16 cellular contexts compared by ENCODE assay signal in the genomic region with DNA sequence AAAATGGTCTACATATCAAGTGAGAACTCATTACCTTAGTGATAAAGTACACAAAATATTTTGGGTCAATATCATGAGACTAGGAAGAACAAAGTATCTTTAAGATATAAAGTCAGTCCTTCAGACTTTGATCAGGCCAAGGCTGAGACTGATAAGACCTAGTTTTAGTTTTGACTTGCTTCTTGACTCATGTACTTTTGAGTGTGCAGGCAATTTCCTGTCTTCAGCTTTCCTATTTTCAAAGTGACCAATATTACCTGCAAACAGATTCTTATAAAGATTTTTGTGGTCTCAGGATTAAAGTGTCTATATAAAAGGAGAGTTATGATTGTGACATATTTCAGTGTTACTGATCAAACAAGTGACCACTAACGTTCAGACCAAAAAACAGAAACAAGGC. TPM values are rescaled to one million over a fixed set of nuclear protein-coding genes. Genes with fewer than 3 reads are reported as not detected.
DNase-seq lines count a peak whose midpoint lies in the region; ATAC-seq, FAIRE-seq and TF ChIP-seq lines count a peak whose summit lies in the region.
"Had no signal": no experiment of that assay in that cellular context is flagged by ENCODE, and none has a peak within 500 bp of the region (broad histone marks: within the 10 kb centered on the region; RNA-seq: fewer than 3 reads in every experiment).

No MANE protein-coding gene starts in this region.

- H3K9me3 ChIP-seq in HepG2 (ENCODE audit: low read length), result no peaks in the 10 kb centered on the region
- H3K9me3 ChIP-seq in right lobe of liver, result no peaks in the 10 kb centered on the region
- no peaks in the 10 kb centered on the region for H3K9me3 ChIP-seq in left lung
- H3K9me3 ChIP-seq in trophoblast cell (ENCODE audit: insufficient read depth, low read depth, low read length), result no peaks in the 10 kb centered on the region

- H3K4me1 ChIP-seq in HepG2 (ENCODE audit: insufficient read depth, low read length), result peaks cover 31% of the 10 kb centered on the region
- H3K4me1 ChIP-seq in right lobe of liver, result peaks cover 0 to under 1% (median 0%) of the 10 kb centered on the region in 4 donors
- peaks cover 0 to 15% of the 10 kb centered on the region in 2 donors for H3K4me1 ChIP-seq in left lung
- H3K4me1 ChIP-seq in trophoblast cell (ENCODE audit: control insufficient read depth in 1 of 2, insufficient read depth in 2 of 2, low read length in 2 of 2), result no peaks in the 10 kb centered on the region

- H2AFZ ChIP-seq in HepG2 (ENCODE audit: low read length) (no peak overlapping the region), trophoblast cell (ENCODE audit: insufficient read depth, low read length, poor library complexity) (no peak overlapping the region)

- in situ Hi-C loops in HepG2 (cut with HindIII; ENCODE audit: extremely low pct_ligation_motif_present, low pct_unique_long_range_greater_than_20kb), result no loop called here

- no peaks in the 10 kb centered on the region for H3K27me3 Mint-ChIP-seq in activated naive CD8-positive, alpha-beta T cell treated with anti-CD3 and anti-CD28 coated beads for 36 hours
- no peaks in the 10 kb centered on the region for H3K27me3 Mint-ChIP-seq in stimulated activated naive CD8-positive, alpha-beta T cell treated with anti-CD3 and anti-CD28 coated beads, Interleukin-15, amount 100 ng/mL, for 72 hours

- ATAC-seq in HepG2 (no peak), right lobe of liver (no peak), HG02852 (IDR thresholded peaks at IDR 0.05; ENCODE audit: unreplicated experiment) (peak; percentile 64), left lung (no peak)
- peak; percentile 57 for ATAC-seq in stimulated activated naive CD8-positive, alpha-beta T cell treated with anti-CD3 and anti-CD28 coated beads, Interleukin-15, amount 100 ng/mL, for 72 hours

- BruUV-seq in HepG2 (replicated peaks; lab: Mats Ljungman, UMichigan), result no TSS peak

- H3K4ac ChIP-seq in trophoblast cell (ENCODE audit: low read depth, low read length), result no peak overlapping the region

- no peak overlapping the region for H2BK12ac ChIP-seq in trophoblast cell (ENCODE audit: low read length)

- no peaks in the 10 kb centered on the region for H3K27me3 ChIP-seq in HepG2 (ENCODE audit: control insufficient read depth in 1 of 2, insufficient read depth in 2 of 2, low read length in 2 of 2)
- no peaks in the 10 kb centered on the region for H3K27me3 ChIP-seq in right lobe of liver
- H3K27me3 ChIP-seq in left lung, result no peaks in the 10 kb centered on the region
- H3K27me3 ChIP-seq in trophoblast cell (ENCODE audit: insufficient read depth, low read length), result no peaks in the 10 kb centered on the region

- no peak overlapping the region for H4K12ac ChIP-seq in trophoblast cell (ENCODE audit: low read depth, low read length)

- H3K4me1 Mint-ChIP-seq in activated naive CD8-positive, alpha-beta T cell treated with anti-CD3 and anti-CD28 coated beads for 36 hours, result peaks cover 23% of the 10 kb centered on the region
- H3K4me1 Mint-ChIP-seq in stimulated activated naive CD8-positive, alpha-beta T cell treated with anti-CD3 and anti-CD28 coated beads, Interleukin-15, amount 100 ng/mL, for 72 hours, result peaks cover 19% of the 10 kb centered on the region

- H4K20me1 ChIP-seq in HepG2 (ENCODE audit: insufficient read depth, low read length), result no peaks in the 10 kb centered on the region

- DNase-seq in HepG2 (ENCODE audit: low spot score), result no peak
- no peak for DNase-seq in right lobe of liver
- DNase-seq in activated naive CD8-positive, alpha-beta T cell treated with anti-CD3 and anti-CD28 coated beads for 36 hours, result no peak
- no peak for DNase-seq in stimulated activated naive CD8-positive, alpha-beta T cell treated with anti-CD3 and anti-CD28 coated beads, Interleukin-15, amount 100 ng/mL, for 72 hours
- no peak for DNase-seq in posterior vena cava (ENCODE audit: low spot score)
- no peak for DNase-seq in left lung
- DNase-seq in trophoblast cell, result no peak
- DNase-seq: activated CD4-positive, CD25-positive, alpha-beta regulatory T cell; aorta; erythroblast; NCI-H2081; NCI-H526; stimulated activated naive CD4-positive, alpha-beta T cell had no signal

- H2BK120ac ChIP-seq in trophoblast cell (ENCODE audit: insufficient read depth, low read length, poor library complexity), result no peak overlapping the region

- H4K91ac ChIP-seq in trophoblast cell (ENCODE audit: low read depth, low read length), result no peak overlapping the region

- intact Hi-C loops in HepG2 (cut with micrococcal nuclease; ENCODE audit: unreplicated experiment) (no loop called here), right lobe of liver (cut with DNase I) (no loop called here), posterior vena cava (cut with DNase I) (no loop called here), left lung (cut with DNase I) (no loop called here)

- H3K27ac Mint-ChIP-seq in activated naive CD8-positive, alpha-beta T cell treated with anti-CD3 and anti-CD28 coated beads for 36 hours, result peak overlapping the region; percentile 60
- no peak overlapping the region for H3K27ac Mint-ChIP-seq in stimulated activated naive CD8-positive, alpha-beta T cell treated with anti-CD3 and anti-CD28 coated beads, Interleukin-15, amount 100 ng/mL, for 72 hours

- no peak for TF ChIP-seq RAD21 in HepG2 (CRISPR knock-in tag; IDR thresholded peaks at IDR 0.05)

- H3K27ac ChIP-seq in HepG2 (ENCODE audit: extremely low read length, insufficient read depth, low read length) (no peak overlapping the region), right lobe of liver (no peak overlapping the region), left lung (no peak overlapping the region), trophoblast cell (ENCODE audit: low read depth, low read length) (no peak overlapping the region)
- H3K27ac ChIP-seq: coronary artery had no signal

- no peak overlapping the region for H3K23ac ChIP-seq in trophoblast cell (ENCODE audit: low read length)

- no peak overlapping the region for H3K4me2 ChIP-seq in HepG2 (ENCODE audit: low read depth, low read length)
- no peak overlapping the region for H3K4me2 ChIP-seq in trophoblast cell (ENCODE audit: low read length)

- 50% methylated on average over 1 of the region's 1 CpG for WGBS in HepG2 (ENCODE audit: low lambda C conversion rate)
- 64% methylated on average over 1 of the region's 1 CpG for WGBS in right lobe of liver (ENCODE audit: insufficient coverage, low coverage, low lambda C conversion rate, missing lambda C conversion rate)
- no CpG with 5 or more reads among the region's 1 CpG for WGBS in trophoblast cell (ENCODE audit: extremely low coverage, insufficient coverage, insufficient read length)

- no peak for TF ChIP-seq POLR2A in HepG2 (IDR thresholded peaks at IDR 0.05; ENCODE audit: insufficient read depth in 1 of 2, low read depth in 2 of 2, low read length in 2 of 2)
- no peak for TF ChIP-seq POLR2A in right lobe of liver (IDR thresholded peaks at IDR 0.05)

- H2AK5ac ChIP-seq in trophoblast cell (ENCODE audit: low read length), result no peak overlapping the region

- H3K9ac ChIP-seq in HepG2 (ENCODE audit: insufficient read depth, low read depth, low read length) (no peak overlapping the region), trophoblast cell (ENCODE audit: low read length) (no peak overlapping the region)

- POLR2A ChIA-PET in HepG2 (lab: Yijun Ruan, JAX), result no interaction called here

- H3K36me3 Mint-ChIP-seq in activated naive CD8-positive, alpha-beta T cell treated with anti-CD3 and anti-CD28 coated beads for 36 hours, result no peaks in the 10 kb centered on the region

- no peak overlapping the region for H3K4me3 Mint-ChIP-seq in activated naive CD8-positive, alpha-beta T cell treated with anti-CD3 and anti-CD28 coated beads for 36 hours
- H3K4me3 Mint-ChIP-seq in stimulated activated naive CD8-positive, alpha-beta T cell treated with anti-CD3 and anti-CD28 coated beads, Interleukin-15, amount 100 ng/mL, for 72 hours, result peak overlapping the region; percentile 27 to 29

- TF ChIP-seq EP300 in HepG2 (IDR thresholded peaks at IDR 0.05; ENCODE audit: low read depth in 2 of 2, low read length in 2 of 2) (no peak), HepG2 (CRISPR knock-in tag; IDR thresholded peaks at IDR 0.05; ENCODE audit: borderline replicate concordance) (no peak)

- H3K9me3 Mint-ChIP-seq in activated naive CD8-positive, alpha-beta T cell treated with anti-CD3 and anti-CD28 coated beads for 36 hours, result peaks cover 4% of the 10 kb centered on the region
- peaks cover 0 to 4% of the 10 kb centered on the region in 2 donors for H3K9me3 Mint-ChIP-seq in stimulated activated naive CD8-positive, alpha-beta T cell treated with anti-CD3 and anti-CD28 coated beads, Interleukin-15, amount 100 ng/mL, for 72 hours

- peak; percentile 15 for FAIRE-seq in HepG2 (lab: Jason Lieb, UNC)
- FAIRE-seq: urothelium cell line had no signal

- no peak overlapping the region for H3K18ac ChIP-seq in trophoblast cell (ENCODE audit: low read length)

- no peak for TF ChIP-seq CTCF in HepG2 (CRISPR knock-in tag; IDR thresholded peaks at IDR 0.05)
- TF ChIP-seq CTCF in right lobe of liver (IDR thresholded peaks at IDR 0.05), result no peak
- TF ChIP-seq CTCF in left lung (IDR thresholded peaks at IDR 0.05), result no peak

- H3K4me3 ChIP-seq in HepG2 (replicated peaks in 1 of 3; ENCODE audit: insufficient read depth in 1 of 3, low read depth in 2 of 3, low read length in 3 of 3), result no peak overlapping the region
- H3K4me3 ChIP-seq in right lobe of liver, result no peak overlapping the region
- H3K4me3 ChIP-seq in left lung, result no peak overlapping the region
- no peak overlapping the region for H3K4me3 ChIP-seq in trophoblast cell (ENCODE audit: low read depth, low read length)
- H3K4me3 ChIP-seq: coronary artery had no signal

- H2BK5ac ChIP-seq in trophoblast cell (ENCODE audit: low read depth, low read length, poor library complexity), result no peak overlapping the region

- H3K36me3 ChIP-seq in HepG2 (replicated peaks in 1 of 2; ENCODE audit: control insufficient read depth in 1 of 2, insufficient read depth in 2 of 2, low read length in 2 of 2), result no peaks in the 10 kb centered on the region
- H3K36me3 ChIP-seq in right lobe of liver, result no peaks in the 10 kb centered on the region
- no peaks in the 10 kb centered on the region for H3K36me3 ChIP-seq in left lung
- no peaks in the 10 kb centered on the region for H3K36me3 ChIP-seq in trophoblast cell (ENCODE audit: control insufficient read depth in 1 of 2, insufficient read depth in 2 of 2, low read length in 2 of 2)

- CTCF ChIA-PET in HepG2 (lab: Yijun Ruan, JAX; ENCODE audit: low intra/inter-chr PET ratio, low total read pairs), result no interaction called here

- no peak overlapping the region for H4K8ac ChIP-seq in trophoblast cell (ENCODE audit: low read depth, low read length)

- H3K14ac ChIP-seq in trophoblast cell (ENCODE audit: low read length), result no peak overlapping the region

- no peaks in the 10 kb centered on the region for H3K79me2 ChIP-seq in HepG2 (ENCODE audit: insufficient read depth, low read length)
- no peaks in the 10 kb centered on the region for H3K79me2 ChIP-seq in trophoblast cell (ENCODE audit: control insufficient read depth, insufficient read depth, low read length, poor library complexity)

- no peaks in the 10 kb centered on the region for H3K79me1 ChIP-seq in trophoblast cell (ENCODE audit: low read length)

RNA-seq across cellular contexts. Expression of gene AKIRIN2, which starts 35.9 kb away (rescaled TPM):
- total RNA-seq in HepG2 (2016; rRNA removed; fragmentation: Illumina TruSeq; extraction: Trizol) (23.4 and 29.2 TPM in 2 replicates), right lobe of liver (10 to 100 TPM; 10.6 to 25.3 (median 18.6) TPM), posterior vena cava (10 to 100 TPM; 32.7 to 38.0 TPM), left lung (10 to 100 TPM; 43.6 to 57.8 TPM)
- total RNA-seq in HepG2 (2016; cell fraction: cytosol; rRNA removed; fragmentation: Illumina TruSeq; extraction: Trizol; ENCODE audit: low read depth), result 6.7 and 8.7 TPM in 2 replicates
- total RNA-seq in HepG2 (2016; cell fraction: insoluble cytoplasmic fraction; rRNA removed; fragmentation: Illumina TruSeq; extraction: Trizol), result 21.0 and 29.6 TPM in 2 replicates
- 30.2 and 32.7 TPM in 2 replicates for total RNA-seq in HepG2 (2016; cell fraction: membrane; rRNA removed; fragmentation: Illumina TruSeq; extraction: Trizol)
- total RNA-seq in HepG2 (2016; cell fraction: nucleus; rRNA removed; fragmentation: Illumina TruSeq; extraction: Trizol), result 28.7 and 38.1 TPM in 2 replicates
- polyA plus RNA-seq in HepG2 (2011; rRNA removed), result 15.6 and 16.0 TPM in 2 replicates
- 8.3 and 10.7 TPM in 2 replicates for polyA plus RNA-seq in HepG2 (2011; cell fraction: cytosol; rRNA removed)
- polyA plus RNA-seq in HepG2 (2011; cell fraction: nucleus; rRNA removed), result 22.6 and 23.5 TPM in 2 replicates
- polyA plus RNA-seq in HepG2 (2012), result 40.3 and 44.8 TPM in 2 replicates
- polyA plus RNA-seq in HepG2 (2016; cell fraction: cytosol; fragmentation: Illumina TruSeq; extraction: Trizol; ENCODE audit: low read depth), result 17.2 and 17.9 TPM in 2 replicates
- 59.2 and 61.5 TPM in 2 replicates for polyA plus RNA-seq in HepG2 (2016; cell fraction: insoluble cytoplasmic fraction; fragmentation: Illumina TruSeq; extraction: Trizol; ENCODE audit: low read depth)
- 34.9 and 39.3 TPM in 2 replicates for polyA plus RNA-seq in HepG2 (2016; cell fraction: membrane; fragmentation: Illumina TruSeq; extraction: Trizol; ENCODE audit: low read depth)
- polyA plus RNA-seq in HepG2 (2016; cell fraction: nucleus; fragmentation: Illumina TruSeq; extraction: Trizol; ENCODE audit: insufficient read depth, low read depth), result 58.6 and 63.2 TPM in 2 replicates
- polyA minus RNA-seq in HepG2 (2011; rRNA and poly(A)+ RNA removed; ENCODE audit: low replicate concordance), result 7.8 and 15.7 TPM in 2 replicates
- 25.7 and 27.7 TPM in 2 replicates for polyA minus RNA-seq in HepG2 (2011; cell fraction: cytosol; rRNA and poly(A)+ RNA removed)
- polyA minus RNA-seq in HepG2 (2011; cell fraction: nucleus; rRNA and poly(A)+ RNA removed), result 40.0 and 50.9 TPM in 2 replicates
- total RNA-seq in activated naive CD8-positive, alpha-beta T cell treated with anti-CD3 and anti-CD28 coated beads for 36 hours, result 10 to 100 TPM; 47.5 to 48.7 TPM
- 86.1 and 86.4 TPM in 2 replicates for polyA plus RNA-seq in trophoblast cell (2013)

Comparison
In these comparisons a context has a peak if more than half of its experiments do, and no peak if none do; other contexts are left out.
1. ATAC-seq: peak in HG02852 (single experiment) and stimulated activated naive CD8-positive, alpha-beta T cell treated with anti-CD3 and anti-CD28 coated beads, Interleukin-15, amount 100 ng/mL, for 72 hours (single experiment); none in HepG2 (single experiment), right lobe of liver (0 of 4) and left lung (single experiment).